In the genomic region with DNA sequence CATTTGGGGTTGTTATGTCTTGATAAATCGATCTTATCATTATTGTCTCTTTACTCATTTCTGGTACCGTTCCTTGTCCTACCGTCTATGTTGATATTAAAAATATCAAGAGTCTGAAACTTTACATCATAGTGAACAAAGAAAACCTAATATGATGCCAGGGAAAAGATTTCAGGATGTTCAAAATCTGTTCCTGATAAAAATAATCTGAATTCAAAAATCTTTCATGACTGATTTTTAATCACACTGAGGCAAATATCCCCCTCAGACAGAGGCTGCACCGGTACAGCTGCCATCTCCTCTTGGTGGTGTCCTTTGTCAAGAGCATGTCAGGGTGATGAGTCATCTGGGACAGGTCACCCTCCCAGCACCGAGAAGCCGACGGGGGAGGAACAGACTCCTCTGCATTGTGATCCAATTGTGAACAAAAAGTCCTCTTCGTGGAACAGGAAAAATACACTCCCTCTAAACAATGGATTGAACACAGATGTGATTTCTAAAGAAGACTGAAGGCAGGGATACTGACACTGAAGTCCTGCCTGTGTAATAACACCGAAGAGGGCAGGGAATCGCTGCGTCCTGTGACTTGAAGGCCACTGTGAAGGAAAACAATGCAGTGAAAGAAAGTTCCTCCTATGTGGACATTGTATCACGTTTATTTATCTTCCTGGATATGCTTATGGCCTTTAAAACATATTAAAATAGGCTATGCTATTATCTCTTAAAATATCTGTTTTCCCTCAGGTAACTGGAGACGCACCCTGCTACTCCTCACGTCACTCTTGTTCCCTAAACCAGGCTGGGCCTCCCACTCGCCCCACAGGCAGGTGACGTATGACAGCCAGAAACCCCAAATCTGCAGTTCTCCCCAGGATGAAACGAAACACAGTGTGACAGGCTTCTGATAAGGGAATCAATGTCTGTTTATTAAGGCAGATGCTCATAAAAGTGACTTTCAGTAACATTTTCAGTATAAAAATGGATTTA, we compare ENCODE assay signal across 9 cellular contexts. TPM values are rescaled to one million over a fixed set of nuclear protein-coding genes. Genes with fewer than 3 reads are reported as not detected.
DNase-seq lines count a peak whose midpoint lies in the region; ATAC-seq and TF ChIP-seq lines count a peak whose summit lies in the region.
"Had no signal": no experiment of that assay in that cellular context is flagged by ENCODE, and none has a peak within 500 bp of the region (broad histone marks: within the 10 kb centered on the region; RNA-seq: fewer than 3 reads in every experiment).

No MANE protein-coding gene starts in this region.

- ATAC-seq in left lung (peak; percentile 49), HG03342 (IDR thresholded peaks at IDR 0.05; ENCODE audit: unreplicated experiment) (no peak)

- no peaks in the 10 kb centered on the region for H3K9me3 ChIP-seq in left lung
- no peaks in the 10 kb centered on the region for H3K9me3 ChIP-seq in thymus (ENCODE audit: control insufficient read depth)

- H3K4me1 ChIP-seq in left lung (peaks cover 0 to 29% of the 10 kb centered on the region in 2 donors), thymus (ENCODE audit: control insufficient read depth, insufficient read depth, low read length) (no peaks in the 10 kb centered on the region)

- H3K27ac ChIP-seq in left lung = peak overlapping the region; percentile 39 to 80
- peak overlapping the region; percentile 26 for H3K27ac ChIP-seq in thymus (ENCODE audit: low read depth)

- H3K4me3 ChIP-seq in cardiac fibroblast (replicated peaks in 1 of 2; ENCODE audit: low read depth in 2 of 2, low read length in 2 of 2) (peak overlapping the region in 1 of 2 donors; percentile 3), left lung (no peak overlapping the region), thymus (ENCODE audit: low read length) (no peak overlapping the region)

- H3K36me3 ChIP-seq in left lung (peaks cover 0 to 45% of the 10 kb centered on the region in 2 donors), thymus (ENCODE audit: control insufficient read depth, insufficient read depth) (peaks cover 6% of the 10 kb centered on the region)

- peaks cover 5% of the 10 kb centered on the region for H3K36me3 Mint-ChIP-seq in activated T-helper 1 cell treated with anti-CD3 and anti-CD28 coated beads, Interleukin-12 subunit alpha, Interleukin-12 subunit beta, Interleukin-2, Interleukin-4 antibody, amounts not matched to agents 30 ng/mL and 10 ng/mL and 1 ng/mL, durations not matched to agents 14 hours and 24 hours and 36 hours (ENCODE audit: low read depth)

- DNase-seq in CD1c-positive myeloid dendritic cell (ENCODE audit: extremely low spot score) (peak; percentile 26), MV-4-11 (lab: John Stamatoyannopoulos, UW) (peak; percentile 39), cardiac fibroblast (ENCODE audit: low read depth in 2 of 2) (peak; percentile 64 to 85), left lung (no peak), NCI-H1436 (lab: John Stamatoyannopoulos, UW) (no peak)
- DNase-seq in activated T-helper 1 cell treated with anti-CD3 and anti-CD28 coated beads, Interleukin-12 subunit alpha, Interleukin-12 subunit beta, Interleukin-2, Interleukin-4 antibody, amounts not matched to agents 30 ng/mL and 10 ng/mL and 1 ng/mL, durations not matched to agents 14 hours and 24 hours and 36 hours (ENCODE audit: low spot score) = no peak

- 82% methylated on average over 17 of the region's 17 CpGs for WGBS in thymus

- no peak overlapping the region for H3K4me3 Mint-ChIP-seq in activated T-helper 1 cell treated with anti-CD3 and anti-CD28 coated beads, Interleukin-12 subunit alpha, Interleukin-12 subunit beta, Interleukin-2, Interleukin-4 antibody, amounts not matched to agents 30 ng/mL and 10 ng/mL and 1 ng/mL, durations not matched to agents 14 hours and 24 hours and 36 hours
- H3K4me3 Mint-ChIP-seq: activated naive CD4-positive, alpha-beta T cell treated with anti-CD3 and anti-CD28 coated beads, Interleukin-2, amount 50 U/mL, for 24 hours had no signal

- no peak overlapping the region for H3K27ac Mint-ChIP-seq in activated T-helper 1 cell treated with anti-CD3 and anti-CD28 coated beads, Interleukin-12 subunit alpha, Interleukin-12 subunit beta, Interleukin-2, Interleukin-4 antibody, amounts not matched to agents 30 ng/mL and 10 ng/mL and 1 ng/mL, durations not matched to agents 14 hours and 24 hours and 36 hours
- H3K27ac Mint-ChIP-seq: activated naive CD4-positive, alpha-beta T cell treated with anti-CD3 and anti-CD28 coated beads, Interleukin-2, amount 50 U/mL, for 24 hours had no signal

- intact Hi-C loops in left lung (cut with DNase I) = no loop called here
- intact Hi-C loops in activated T-helper 1 cell treated with anti-CD3 and anti-CD28 coated beads, Interleukin-12 subunit alpha, Interleukin-12 subunit beta, Interleukin-2, Interleukin-4 antibody, amounts not matched to agents 30 ng/mL and 10 ng/mL and 1 ng/mL, durations not matched to agents 14 hours and 24 hours and 36 hours (cut with micrococcal nuclease) = no loop called here

- no peak for TF ChIP-seq CTCF in cardiac fibroblast (IDR thresholded peaks at IDR 0.05; ENCODE audit: low read depth, low read length)
- TF ChIP-seq CTCF in left lung (IDR thresholded peaks at IDR 0.05) = no peak

- no peaks in the 10 kb centered on the region for H3K4me1 Mint-ChIP-seq in activated T-helper 1 cell treated with anti-CD3 and anti-CD28 coated beads, Interleukin-12 subunit alpha, Interleukin-12 subunit beta, Interleukin-2, Interleukin-4 antibody, amounts not matched to agents 30 ng/mL and 10 ng/mL and 1 ng/mL, durations not matched to agents 14 hours and 24 hours and 36 hours (ENCODE audit: low read depth)
- H3K4me1 Mint-ChIP-seq: activated naive CD4-positive, alpha-beta T cell treated with anti-CD3 and anti-CD28 coated beads, Interleukin-2, amount 50 U/mL, for 24 hours had no signal

- no peaks in the 10 kb centered on the region for H3K9me3 Mint-ChIP-seq in activated T-helper 1 cell treated with anti-CD3 and anti-CD28 coated beads, Interleukin-12 subunit alpha, Interleukin-12 subunit beta, Interleukin-2, Interleukin-4 antibody, amounts not matched to agents 30 ng/mL and 10 ng/mL and 1 ng/mL, durations not matched to agents 14 hours and 24 hours and 36 hours
- H3K9me3 Mint-ChIP-seq: activated naive CD4-positive, alpha-beta T cell treated with anti-CD3 and anti-CD28 coated beads, Interleukin-2, amount 50 U/mL, for 24 hours had no signal

- no peaks in the 10 kb centered on the region for H3K27me3 Mint-ChIP-seq in activated T-helper 1 cell treated with anti-CD3 and anti-CD28 coated beads, Interleukin-12 subunit alpha, Interleukin-12 subunit beta, Interleukin-2, Interleukin-4 antibody, amounts not matched to agents 30 ng/mL and 10 ng/mL and 1 ng/mL, durations not matched to agents 14 hours and 24 hours and 36 hours (ENCODE audit: insufficient read depth)
- H3K27me3 Mint-ChIP-seq: activated naive CD4-positive, alpha-beta T cell treated with anti-CD3 and anti-CD28 coated beads, Interleukin-2, amount 50 U/mL, for 24 hours had no signal

- no peaks in the 10 kb centered on the region for H3K27me3 ChIP-seq in left lung
- no peaks in the 10 kb centered on the region for H3K27me3 ChIP-seq in thymus (ENCODE audit: control insufficient read depth, insufficient read depth)

RNA-seq across cellular contexts. Expression of a gene that starts 4.3 kb away (rescaled TPM):
- total RNA-seq in left lung = 10 to 100 TPM in 1 of 2 donors, 1 to 10 TPM in 1; 5.0 to 10.3 TPM
- polyA plus RNA-seq in thymus = 9.6 TPM
- total RNA-seq in activated T-helper 1 cell treated with anti-CD3 and anti-CD28 coated beads, Interleukin-12 subunit alpha, Interleukin-12 subunit beta, Interleukin-2, Interleukin-4 antibody, amounts not matched to agents 30 ng/mL and 10 ng/mL and 1 ng/mL, durations not matched to agents 14 hours and 24 hours and 36 hours = 12.1 and 12.8 TPM in 2 replicates

RNA-seq across cellular contexts. Expression of a gene that starts 33.1 kb away (rescaled TPM):
- under 1 TPM; 0.29 to 0.38 TPM for total RNA-seq in left lung
- polyA plus RNA-seq in thymus = 1.6 TPM
- total RNA-seq in activated T-helper 1 cell treated with anti-CD3 and anti-CD28 coated beads, Interleukin-12 subunit alpha, Interleukin-12 subunit beta, Interleukin-2, Interleukin-4 antibody, amounts not matched to agents 30 ng/mL and 10 ng/mL and 1 ng/mL, durations not matched to agents 14 hours and 24 hours and 36 hours = 0.56 and 0.62 TPM in 2 replicates

RNA-seq across cellular contexts. Expression of a gene that starts 40.1 kb away (rescaled TPM):
- 100 to 1,000 TPM in 1 of 2 donors, 10 to 100 TPM in 1; 80.7 to 184 TPM for total RNA-seq in left lung
- polyA plus RNA-seq in thymus = 14.9 TPM
- total RNA-seq in activated T-helper 1 cell treated with anti-CD3 and anti-CD28 coated beads, Interleukin-12 subunit alpha, Interleukin-12 subunit beta, Interleukin-2, Interleukin-4 antibody, amounts not matched to agents 30 ng/mL and 10 ng/mL and 1 ng/mL, durations not matched to agents 14 hours and 24 hours and 36 hours = 15.8 and 17.0 TPM in 2 replicates

Comparison
In these comparisons a context has a peak if more than half of its experiments do, and no peak if none do; other contexts are left out.
1. DNase-seq: peak in CD1c-positive myeloid dendritic cell (single experiment), MV-4-11 (single experiment) and cardiac fibroblast (2 of 2); none in left lung (0 of 2), NCI-H1436 (single experiment) and activated T-helper 1 cell treated with anti-CD3 and anti-CD28 coated beads, Interleukin-12 subunit alpha, Interleukin-12 subunit beta, Interleukin-2, Interleukin-4 antibody, amounts not matched to agents 30 ng/mL and 10 ng/mL and 1 ng/mL, durations not matched to agents 14 hours and 24 hours and 36 hours (single experiment).